9 cellular contexts compared by ENCODE assay signal in genomic region chr1:8382051-8382505, GRCh38.
DNase-seq lines count a peak whose midpoint lies in the region; ATAC-seq and TF ChIP-seq lines count a peak whose summit lies in the region.
"Had no signal": no experiment of that assay in that cellular context is flagged by ENCODE, and none has a peak within 500 bp of the region (broad histone marks: within the 10 kb centered on the region; RNA-seq: fewer than 3 reads in every experiment).

No MANE protein-coding gene starts in this region.

- H3K36me3 Mint-ChIP-seq in activated CD8-positive, alpha-beta T cell treated with anti-CD3 and anti-CD28 coated beads, Interleukin-2, amount 10 ng/mL, durations not matched to agents 7 days and 5 days (ENCODE audit: low read depth) = peaks cover 17% of the 10 kb centered on the region
- peaks cover 24% of the 10 kb centered on the region for H3K36me3 Mint-ChIP-seq in activated CD8-positive, alpha-beta T cell treated with anti-CD3 and anti-CD28 coated beads for 36 hours (ENCODE audit: low read depth)
- H3K36me3 Mint-ChIP-seq in memory B cell = peaks cover 16% of the 10 kb centered on the region
- H3K36me3 Mint-ChIP-seq in activated T-helper 1 cell treated with anti-CD3 and anti-CD28 coated beads, Interleukin-12 subunit alpha, Interleukin-12 subunit beta, Interleukin-2, Interleukin-4 antibody, amounts not matched to agents 30 ng/mL and 10 ng/mL and 1 ng/mL, durations not matched to agents 14 hours and 24 hours and 36 hours (ENCODE audit: low read depth) = peaks cover 19% of the 10 kb centered on the region

- intact Hi-C loops in activated CD8-positive, alpha-beta T cell treated with anti-CD3 and anti-CD28 coated beads for 36 hours (cut with micrococcal nuclease) = no loop called here
- intact Hi-C loops in dorsolateral prefrontal cortex (cut with DNase I) = loop anchor here in 1 of 2 donors (5.0 kb wide), 1 partner anchor 50 kb away; no protein-coding TSS in a partner anchor
- intact Hi-C loops in transverse colon (cut with DNase I; ENCODE audit: low total_unique reads) = no loop called here
- intact Hi-C loops in activated T-helper 1 cell treated with anti-CD3 and anti-CD28 coated beads, Interleukin-12 subunit alpha, Interleukin-12 subunit beta, Interleukin-2, Interleukin-4 antibody, amounts not matched to agents 30 ng/mL and 10 ng/mL and 1 ng/mL, durations not matched to agents 14 hours and 24 hours and 36 hours (cut with micrococcal nuclease) = no loop called here

- TF ChIP-seq POLR2A in transverse colon (IDR thresholded peaks at IDR 0.05) = no peak

- no peak for TF ChIP-seq EP300 in transverse colon (IDR thresholded peaks at IDR 0.05; ENCODE audit: low read depth)

- no peak overlapping the region for H3K4me3 Mint-ChIP-seq in activated CD8-positive, alpha-beta T cell treated with anti-CD3 and anti-CD28 coated beads, Interleukin-2, amount 10 ng/mL, durations not matched to agents 7 days and 5 days
- no peak overlapping the region for H3K4me3 Mint-ChIP-seq in activated CD8-positive, alpha-beta T cell treated with anti-CD3 and anti-CD28 coated beads for 36 hours
- H3K4me3 Mint-ChIP-seq in memory B cell = no peak overlapping the region
- no peak overlapping the region for H3K4me3 Mint-ChIP-seq in activated T-helper 1 cell treated with anti-CD3 and anti-CD28 coated beads, Interleukin-12 subunit alpha, Interleukin-12 subunit beta, Interleukin-2, Interleukin-4 antibody, amounts not matched to agents 30 ng/mL and 10 ng/mL and 1 ng/mL, durations not matched to agents 14 hours and 24 hours and 36 hours

- ATAC-seq in activated CD8-positive, alpha-beta T cell treated with anti-CD3 and anti-CD28 coated beads, Interleukin-2, amount 10 ng/mL, durations not matched to agents 7 days and 5 days = no peak
- no peak for ATAC-seq in activated CD8-positive, alpha-beta T cell treated with anti-CD3 and anti-CD28 coated beads for 36 hours
- no peak for ATAC-seq in memory B cell (ENCODE audit: low read depth)

- no peaks in the 10 kb centered on the region for H3K27me3 Mint-ChIP-seq in activated CD8-positive, alpha-beta T cell treated with anti-CD3 and anti-CD28 coated beads, Interleukin-2, amount 10 ng/mL, durations not matched to agents 7 days and 5 days (ENCODE audit: low read depth)
- H3K27me3 Mint-ChIP-seq in activated CD8-positive, alpha-beta T cell treated with anti-CD3 and anti-CD28 coated beads for 36 hours = no peaks in the 10 kb centered on the region
- no peaks in the 10 kb centered on the region for H3K27me3 Mint-ChIP-seq in memory B cell
- no peaks in the 10 kb centered on the region for H3K27me3 Mint-ChIP-seq in activated T-helper 1 cell treated with anti-CD3 and anti-CD28 coated beads, Interleukin-12 subunit alpha, Interleukin-12 subunit beta, Interleukin-2, Interleukin-4 antibody, amounts not matched to agents 30 ng/mL and 10 ng/mL and 1 ng/mL, durations not matched to agents 14 hours and 24 hours and 36 hours (ENCODE audit: insufficient read depth)

- no peak for DNase-seq in activated CD8-positive, alpha-beta T cell treated with anti-CD3 and anti-CD28 coated beads, Interleukin-2, amount 10 ng/mL, durations not matched to agents 7 days and 5 days
- no peak for DNase-seq in activated CD8-positive, alpha-beta T cell treated with anti-CD3 and anti-CD28 coated beads for 36 hours
- DNase-seq in dorsolateral prefrontal cortex = peak in 3 of 10 donors; percentile 55 to 63 (median 57)
- no peak for DNase-seq in memory B cell (ENCODE audit: low spot score in 2 of 2)
- no peak for DNase-seq in transverse colon
- no peak for DNase-seq in activated T-helper 1 cell treated with anti-CD3 and anti-CD28 coated beads, Interleukin-12 subunit alpha, Interleukin-12 subunit beta, Interleukin-2, Interleukin-4 antibody, amounts not matched to agents 30 ng/mL and 10 ng/mL and 1 ng/mL, durations not matched to agents 14 hours and 24 hours and 36 hours (ENCODE audit: low spot score)
- no peak for DNase-seq in 8988T
- DNase-seq in HCEC 1CT = no peak
- DNase-seq: NCI-H524 had no signal

- in situ Hi-C loops in transverse colon (cut with MboI; ENCODE audit: low pct_ligation_motif_present in 1 of 4, low pct_unique_long_range_greater_than_20kb in 1 of 4, low sequenced_read_pairs in 3 of 4) = no loop called here

- H3K9me3 ChIP-seq in transverse colon = no peaks in the 10 kb centered on the region

- WGBS in transverse colon (ENCODE audit: low coverage in 1 of 2), 2 donors = 93 to 96% methylated on average over 4 to 9 of the region's 9 CpGs

- CTCF ChIA-PET in activated CD8-positive, alpha-beta T cell treated with anti-CD3 and anti-CD28 coated beads, Interleukin-2, amount 10 ng/mL, durations not matched to agents 7 days and 5 days (lab: Charles Lee) = no interaction called here
- CTCF ChIA-PET in activated CD8-positive, alpha-beta T cell treated with anti-CD3 and anti-CD28 coated beads for 36 hours (lab: Charles Lee) = no interaction called here

- H3K4me1 ChIP-seq in transverse colon = peaks cover 25 to 85% (median 41%) of the 10 kb centered on the region in 4 donors

- peak overlapping the region in 24 of 59 donors; percentile 2 to 44 (median 24) for H3K4me3 ChIP-seq in dorsolateral prefrontal cortex
- no peak overlapping the region for H3K4me3 ChIP-seq in transverse colon

- POLR2A ChIA-PET in activated CD8-positive, alpha-beta T cell treated with anti-CD3 and anti-CD28 coated beads, Interleukin-2, amount 10 ng/mL, durations not matched to agents 7 days and 5 days (lab: Charles Lee) = interaction anchor here (0.8 kb wide), 1 partner anchor 40 kb away, joined by 3 read pairs; no protein-coding TSS in a partner anchor
- POLR2A ChIA-PET in activated CD8-positive, alpha-beta T cell treated with anti-CD3 and anti-CD28 coated beads for 36 hours (lab: Charles Lee) = interaction anchor here (1.1 kb wide), 1 partner anchor 14 kb away, joined by 3 read pairs; no protein-coding TSS in a partner anchor

- H3K27me3 ChIP-seq in dorsolateral prefrontal cortex = no peaks in the 10 kb centered on the region
- H3K27me3 ChIP-seq in transverse colon = no peaks in the 10 kb centered on the region

- H3K27ac ChIP-seq in dorsolateral prefrontal cortex = peak overlapping the region in 56 of 59 donors; percentile 5 to 83 (median 68)
- H3K27ac ChIP-seq in transverse colon = peak overlapping the region; percentile 1 to 89 (median 32)

- H3K27ac Mint-ChIP-seq in activated CD8-positive, alpha-beta T cell treated with anti-CD3 and anti-CD28 coated beads, Interleukin-2, amount 10 ng/mL, durations not matched to agents 7 days and 5 days = peak overlapping the region; percentile 34
- no peak overlapping the region for H3K27ac Mint-ChIP-seq in activated CD8-positive, alpha-beta T cell treated with anti-CD3 and anti-CD28 coated beads for 36 hours
- H3K27ac Mint-ChIP-seq in memory B cell = peak overlapping the region; percentile 47
- no peak overlapping the region for H3K27ac Mint-ChIP-seq in activated T-helper 1 cell treated with anti-CD3 and anti-CD28 coated beads, Interleukin-12 subunit alpha, Interleukin-12 subunit beta, Interleukin-2, Interleukin-4 antibody, amounts not matched to agents 30 ng/mL and 10 ng/mL and 1 ng/mL, durations not matched to agents 14 hours and 24 hours and 36 hours

- peaks cover 0 to 6% (median 0%) of the 10 kb centered on the region in 4 donors for H3K36me3 ChIP-seq in transverse colon

- H3K4me1 Mint-ChIP-seq in activated CD8-positive, alpha-beta T cell treated with anti-CD3 and anti-CD28 coated beads, Interleukin-2, amount 10 ng/mL, durations not matched to agents 7 days and 5 days (ENCODE audit: low read depth) = peaks cover 44% of the 10 kb centered on the region
- H3K4me1 Mint-ChIP-seq in activated CD8-positive, alpha-beta T cell treated with anti-CD3 and anti-CD28 coated beads for 36 hours (ENCODE audit: low read depth) = peaks cover 67% of the 10 kb centered on the region
- peaks cover 48% of the 10 kb centered on the region for H3K4me1 Mint-ChIP-seq in memory B cell
- peaks cover 47% of the 10 kb centered on the region for H3K4me1 Mint-ChIP-seq in activated T-helper 1 cell treated with anti-CD3 and anti-CD28 coated beads, Interleukin-12 subunit alpha, Interleukin-12 subunit beta, Interleukin-2, Interleukin-4 antibody, amounts not matched to agents 30 ng/mL and 10 ng/mL and 1 ng/mL, durations not matched to agents 14 hours and 24 hours and 36 hours (ENCODE audit: low read depth)

- H3K9me3 Mint-ChIP-seq in activated CD8-positive, alpha-beta T cell treated with anti-CD3 and anti-CD28 coated beads, Interleukin-2, amount 10 ng/mL, durations not matched to agents 7 days and 5 days (ENCODE audit: insufficient read depth) = no peaks in the 10 kb centered on the region
- H3K9me3 Mint-ChIP-seq in activated CD8-positive, alpha-beta T cell treated with anti-CD3 and anti-CD28 coated beads for 36 hours = no peaks in the 10 kb centered on the region
- H3K9me3 Mint-ChIP-seq in memory B cell = no peaks in the 10 kb centered on the region
- H3K9me3 Mint-ChIP-seq in activated T-helper 1 cell treated with anti-CD3 and anti-CD28 coated beads, Interleukin-12 subunit alpha, Interleukin-12 subunit beta, Interleukin-2, Interleukin-4 antibody, amounts not matched to agents 30 ng/mL and 10 ng/mL and 1 ng/mL, durations not matched to agents 14 hours and 24 hours and 36 hours = no peaks in the 10 kb centered on the region

- no peak for TF ChIP-seq CTCF in activated CD8-positive, alpha-beta T cell treated with anti-CD3 and anti-CD28 coated beads for 36 hours (IDR thresholded peaks at IDR 0.05)
- TF ChIP-seq CTCF in dorsolateral prefrontal cortex (IDR thresholded peaks at IDR 0.05 in 54 of 56, conservative IDR thresholded peaks at IDR 0.05 in 2 of 56; ENCODE audit: low read depth in 1 of 56, partially characterized antibody in 56 of 56) (peak in 4 of 56 donors; percentile 11 to 34 (median 18)), transverse colon (IDR thresholded peaks at IDR 0.05) (no peak)

Comparison
In these comparisons a context has a peak if more than half of its experiments do, and no peak if none do; other contexts are left out.
1. H3K27ac Mint-ChIP-seq: peak in activated CD8-positive, alpha-beta T cell treated with anti-CD3 and anti-CD28 coated beads, Interleukin-2, amount 10 ng/mL, durations not matched to agents 7 days and 5 days (single experiment) and memory B cell (single experiment); none in activated CD8-positive, alpha-beta T cell treated with anti-CD3 and anti-CD28 coated beads for 36 hours (single experiment) and activated T-helper 1 cell treated with anti-CD3 and anti-CD28 coated beads, Interleukin-12 subunit alpha, Interleukin-12 subunit beta, Interleukin-2, Interleukin-4 antibody, amounts not matched to agents 30 ng/mL and 10 ng/mL and 1 ng/mL, durations not matched to agents 14 hours and 24 hours and 36 hours (single experiment).